ENCODE assay signal across 22 cellular contexts in the genomic region with DNA sequence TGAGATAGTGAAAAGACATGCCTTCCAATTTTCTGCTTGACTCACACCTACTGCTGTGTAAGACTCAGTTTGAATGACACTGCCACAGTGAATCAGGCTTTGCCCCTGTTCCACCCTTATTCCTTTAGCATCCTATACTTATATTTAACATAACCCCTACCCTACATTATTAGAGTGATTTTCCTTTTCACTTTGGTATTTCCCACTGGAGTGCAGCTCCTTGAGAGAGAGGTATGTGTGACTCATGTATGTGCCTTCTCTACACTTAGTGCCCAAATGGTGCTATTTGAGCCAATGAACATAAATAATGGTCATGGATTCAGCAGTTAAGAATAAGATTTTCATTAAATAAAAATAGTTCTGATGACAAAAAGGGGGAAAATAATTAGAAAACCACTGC.
"Had no signal": no experiment of that assay in that cellular context is flagged by ENCODE, and none has a peak within 500 bp of the region (broad histone marks: within the 10 kb centered on the region; RNA-seq: fewer than 3 reads in every experiment).

No MANE protein-coding gene starts in this region.

- H3K27me3 ChIP-seq: esophagus muscularis mucosa, gastroesophageal sphincter, pancreas, upper lobe of left lung, uterus had no signal

- ATAC-seq: gastroesophageal sphincter; lower lobe of right lung; natural killer cell treated with Interleukin-12 subunit alpha and Interleukin-12 subunit beta and Interleukin-15 and Interleukin-18, amount 100 ng/mL, for 72 hours; pancreas; right cardiac atrium had no signal

- DNase-seq: effector CD4-positive, alpha-beta T cell; foreskin fibroblast; glutamatergic neuron; islet precursor cell; left ventricle myocardium inferior; lower lobe of right lung; midbrain; occipital lobe; pancreas; right cardiac atrium; stimulated activated CD4-positive, alpha-beta T cell treated with anti-CD3 and anti-CD28 coated beads, Interleukin-2, amount 100 ng/mL, for 48 hours; stimulated activated naive CD4-positive, alpha-beta T cell treated with Interleukin-2 at 50 U/mL for 16 hours; upper lobe of left lung; uterus had no signal

- H3K36me3 Mint-ChIP-seq: natural killer cell treated with Interleukin-12 subunit alpha and Interleukin-12 subunit beta and Interleukin-15 and Interleukin-18, amount 100 ng/mL, for 72 hours had no signal

- H3K9me3 ChIP-seq: esophagus muscularis mucosa, gastroesophageal sphincter, left ventricle myocardium inferior, lower lobe of right lung, pancreas, upper lobe of left lung, uterus had no signal

- H3K4me1 ChIP-seq: esophagus muscularis mucosa, gastroesophageal sphincter, left ventricle myocardium inferior, lower lobe of right lung, pancreas, upper lobe of left lung, uterus had no signal

- H3K36me3 ChIP-seq: esophagus muscularis mucosa, gastroesophageal sphincter, left ventricle myocardium inferior, lower lobe of right lung, pancreas, upper lobe of left lung, uterus had no signal

- H3K27ac ChIP-seq: coronary artery, epithelial cell of prostate, esophagus muscularis mucosa, gastroesophageal sphincter, left ventricle myocardium inferior, lower lobe of right lung, pancreas, upper lobe of left lung, uterus had no signal

- H3K27ac Mint-ChIP-seq: memory B cell; natural killer cell treated with Interleukin-12 subunit alpha and Interleukin-12 subunit beta and Interleukin-15 and Interleukin-18, amount 100 ng/mL, for 72 hours; progenitor cell of endocrine pancreas had no signal

- H3K9me3 Mint-ChIP-seq: memory B cell had no signal

- H3K4me3 Mint-ChIP-seq: memory B cell; natural killer cell treated with Interleukin-12 subunit alpha and Interleukin-12 subunit beta and Interleukin-15 and Interleukin-18, amount 100 ng/mL, for 72 hours had no signal

- H3K4me3 ChIP-seq: coronary artery, esophagus muscularis mucosa, gastroesophageal sphincter, left ventricle myocardium inferior, lower lobe of right lung, pancreas, smooth muscle cell, upper lobe of left lung, uterus had no signal

- H3K27me3 Mint-ChIP-seq: memory B cell, progenitor cell of endocrine pancreas had no signal

- H3K4me2 ChIP-seq: smooth muscle cell had no signal
